In the genomic region with DNA sequence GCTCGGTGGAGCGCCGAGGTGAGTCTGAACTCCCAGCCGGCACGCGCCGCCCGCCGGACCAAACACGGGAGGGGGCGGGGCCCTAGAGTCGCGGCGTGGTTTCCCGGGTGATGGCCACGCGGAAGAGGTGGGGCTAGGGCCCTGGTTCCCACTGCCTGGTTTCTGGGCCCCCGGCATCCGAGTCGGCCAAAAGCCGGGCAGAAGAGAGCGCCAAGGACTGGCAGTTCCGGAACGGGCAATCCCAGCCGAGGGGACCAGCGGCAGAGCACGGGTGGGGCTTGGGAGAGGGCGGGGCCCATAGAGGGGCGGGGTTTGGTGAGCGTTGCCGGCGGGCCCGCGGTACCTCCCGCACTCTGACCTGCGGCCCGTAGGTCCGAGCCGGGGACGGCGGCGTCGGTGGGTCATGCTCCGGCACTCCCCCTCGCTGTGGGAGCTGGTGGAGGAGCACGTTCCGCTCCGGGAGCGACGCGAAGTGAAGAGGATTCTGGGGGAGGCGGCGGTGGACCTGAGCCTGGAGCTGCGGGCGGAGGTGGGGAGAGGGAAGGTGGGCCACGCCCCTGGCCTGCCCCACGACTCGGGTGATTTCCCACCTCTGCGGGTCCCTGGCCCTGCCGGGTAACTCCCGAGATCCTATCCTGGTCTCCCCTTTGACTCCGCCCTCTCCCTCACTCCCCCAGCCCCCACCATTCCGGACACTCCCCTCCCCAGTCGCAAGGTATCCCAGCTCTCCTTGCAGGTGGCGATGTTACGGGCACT, we compare ENCODE assay signal across 8 cellular contexts. TPM values are rescaled to one million over a fixed set of nuclear protein-coding genes. Genes with fewer than 3 reads are reported as not detected.
DNase-seq lines count a peak whose midpoint lies in the region; ATAC-seq and TF ChIP-seq lines count a peak whose summit lies in the region.

TSS of gene CCDC24 (plus strand) at position 124 of the 756 bp plus-strand sequence. CDS start at position 404, 280 bp downstream.

- DNase-seq in CD4-positive, alpha-beta T cell = peak; percentile 39 to 78 (median 60)
- DNase-seq in HS-5 (ENCODE audit: low read depth) (peak; percentile 56), OCI-M1 (lab: John Stamatoyannopoulos, UW) (peak; percentile 83), esophagus squamous epithelium (lab: John Stamatoyannopoulos, UW) (no peak), myocyte (ENCODE audit: low read depth) (peak; percentile 78)
- peak; percentile 64 for DNase-seq in activated T-cell treated with anti-CD3 and anti-CD28 coated beads, Interleukin-2, amount 50 U/mL, for 4 hours
- DNase-seq in stimulated activated CD8-positive, alpha-beta memory T cell treated with anti-CD3 and anti-CD28 coated beads, Interleukin-7, amount 100 ng/mL, for 48 hours (ENCODE audit: extremely low read depth in 1 of 2, low read depth in 1 of 2) = peak; percentile 57 to 72

- peaks cover 12 to 44% (median 20%) of the 10 kb centered on the region in 3 donors for H3K4me1 ChIP-seq in esophagus squamous epithelium

- peak within 1 kb of the TSS; percentile 62 for H3K27ac Mint-ChIP-seq in CD4-positive, alpha-beta T cell

- H3K4me3 ChIP-seq in esophagus squamous epithelium = peak within 1 kb of the TSS; percentile 48 to 78 (median 64)

- no peaks in the 10 kb centered on the region for H3K27me3 ChIP-seq in CD4-positive, alpha-beta T cell (ENCODE audit: control insufficient read depth, insufficient read depth, low read length)
- H3K27me3 ChIP-seq in esophagus squamous epithelium = no peaks in the 10 kb centered on the region

- no peak for TF ChIP-seq POLR2A in esophagus squamous epithelium (IDR thresholded peaks at IDR 0.05)

- no peaks in the 10 kb centered on the region for H3K27me3 Mint-ChIP-seq in CD4-positive, alpha-beta T cell
- H3K27me3 Mint-ChIP-seq in activated T-cell treated with anti-CD3 and anti-CD28 coated beads, Interleukin-2, amount 50 U/mL, for 4 hours (ENCODE audit: low read depth) = no peaks in the 10 kb centered on the region

- no peak within 1 kb of the TSS for H3K27ac ChIP-seq in CD4-positive, alpha-beta T cell (ENCODE audit: low read depth, low read length)
- peak within 1 kb of the TSS; percentile 76 to 88 (median 84) for H3K27ac ChIP-seq in esophagus squamous epithelium

- peak within 1 kb of the TSS; percentile 95 for H3K4me3 Mint-ChIP-seq in CD4-positive, alpha-beta T cell
- H3K4me3 Mint-ChIP-seq in activated T-cell treated with anti-CD3 and anti-CD28 coated beads, Interleukin-2, amount 50 U/mL, for 4 hours = peak within 1 kb of the TSS; percentile 90

- intact Hi-C loops in CD4-positive, alpha-beta T cell (cut with DNase I, micrococcal nuclease) = loop anchor here (1.0 to 5.0 kb wide), 4 partner anchors 16 to 45 kb away; partner anchors contain the start of genes IPO13 (in 1 of the 2) and SLC6A9 (in 1 of the 2)
- intact Hi-C loops in esophagus squamous epithelium (cut with DNase I) = no loop called here

- TF ChIP-seq CTCF in CD4-positive, alpha-beta T cell (IDR thresholded peaks at IDR 0.05) = no peak
- no peak for TF ChIP-seq CTCF in esophagus squamous epithelium (IDR thresholded peaks at IDR 0.05)

- H3K9me3 ChIP-seq in CD4-positive, alpha-beta T cell (ENCODE audit: control insufficient read depth, low read length) = no peaks in the 10 kb centered on the region
- no peaks in the 10 kb centered on the region for H3K9me3 ChIP-seq in esophagus squamous epithelium

- peaks cover 0 to 1% (median 0%) of the 10 kb centered on the region in 3 donors for H3K36me3 ChIP-seq in esophagus squamous epithelium

- peaks cover 16% of the 10 kb centered on the region for H3K4me1 Mint-ChIP-seq in CD4-positive, alpha-beta T cell (ENCODE audit: low read depth)
- H3K4me1 Mint-ChIP-seq in activated T-cell treated with anti-CD3 and anti-CD28 coated beads, Interleukin-2, amount 50 U/mL, for 4 hours (ENCODE audit: low read depth) = peaks cover 11% of the 10 kb centered on the region

- H3K9me3 Mint-ChIP-seq in CD4-positive, alpha-beta T cell = no peaks in the 10 kb centered on the region
- H3K9me3 Mint-ChIP-seq in activated T-cell treated with anti-CD3 and anti-CD28 coated beads, Interleukin-2, amount 50 U/mL, for 4 hours = no peaks in the 10 kb centered on the region

- no peaks in the 10 kb centered on the region for H3K36me3 Mint-ChIP-seq in CD4-positive, alpha-beta T cell (ENCODE audit: low read depth)
- H3K36me3 Mint-ChIP-seq in activated T-cell treated with anti-CD3 and anti-CD28 coated beads, Interleukin-2, amount 50 U/mL, for 4 hours (ENCODE audit: insufficient read depth) = no peaks in the 10 kb centered on the region

- WGBS in esophagus squamous epithelium, 2 donors = 0 to 2% methylated on average over 8 to 15 of the region's 66 CpGs

- CTCF ChIA-PET in CD4-positive, alpha-beta T cell (lab: Charles Lee) = interaction anchor here (1.2 to 2.9 kb wide), 3 partner anchors 16 to 57 kb away, joined by 3 to 10 read pairs (median 4); partner anchors contain the start of gene ATP6V0B

- peak; percentile 82 for ATAC-seq in CD4-positive, alpha-beta T cell (ENCODE audit: poor library complexity)
- ATAC-seq in GM19455 (IDR thresholded peaks at IDR 0.05; ENCODE audit: unreplicated experiment) = peak; percentile 72
- ATAC-seq in activated T-cell treated with anti-CD3 and anti-CD28 coated beads, Interleukin-2, amount 50 U/mL, for 4 hours = peak; percentile 85 to 86

- POLR2A ChIA-PET in CD4-positive, alpha-beta T cell (lab: Charles Lee) = interaction anchor here (0.6 to 0.9 kb wide), 3 partner anchors 16 to 1365 kb away, joined by 3 to 4 read pairs (median 4); partner anchors contain the start of gene ATP6V0B

RNA-seq across cellular contexts. Expression of gene CCDC24, which starts in this region (rescaled TPM):
- total RNA-seq in CD4-positive, alpha-beta T cell = 1 to 10 TPM in 1 of 2 experiments, under 1 TPM in 1; 0.98 to 1.4 TPM
- 1 to 10 TPM; 1.0 to 1.8 (median 1.2) TPM for total RNA-seq in activated T-cell treated with anti-CD3 and anti-CD28 coated beads, Interleukin-2, amount 50 U/mL, for 4 hours
- total RNA-seq in esophagus squamous epithelium (1 to 10 TPM; 3.0 to 7.3 (median 4.7) TPM), myocyte (1.5 and 3.4 TPM in 2 replicates)
- polyA plus RNA-seq in myocyte (2012) = 11.1 TPM
